ENCODE assay signal across 12 cellular contexts in the genomic region with DNA sequence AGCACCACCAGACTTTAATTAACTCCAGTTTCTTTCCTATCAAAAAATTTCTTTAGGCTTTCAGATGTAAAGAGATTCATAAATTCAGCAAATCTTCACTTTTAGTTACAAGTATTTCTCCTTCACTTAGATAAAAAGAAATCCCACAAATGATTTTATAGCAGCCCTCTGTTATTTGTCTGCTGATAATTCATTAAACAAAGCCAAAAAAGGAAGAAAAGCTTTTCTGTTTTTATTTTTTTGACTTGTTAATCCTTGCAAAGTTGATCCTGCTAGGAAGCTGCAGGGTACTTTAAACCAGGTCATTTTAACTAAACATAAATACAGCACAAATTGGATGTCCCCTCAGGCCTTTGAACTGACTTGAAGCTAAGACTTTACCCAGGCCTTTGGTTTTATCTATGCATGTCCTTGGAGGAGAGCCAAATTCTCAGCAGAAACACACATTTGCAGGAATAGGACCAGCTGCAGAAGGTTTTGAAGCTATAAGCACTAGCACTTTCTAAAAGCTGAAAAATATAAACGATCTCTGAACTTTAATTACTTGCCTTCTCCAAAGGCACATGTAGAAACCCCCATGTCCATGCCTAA.
DNase-seq lines count a peak whose midpoint lies in the region; ATAC-seq lines count a peak whose summit lies in the region.
"Had no signal": no experiment of that assay in that cellular context is flagged by ENCODE, and none has a peak within 500 bp of the region (broad histone marks: within the 10 kb centered on the region; RNA-seq: fewer than 3 reads in every experiment).

No MANE protein-coding gene starts in this region.

- DNase-seq in ELF-1 (ENCODE audit: low read depth, low spot score) (peak; percentile 59), NCI-H1105 treated with DMSO at 0.1 percent for 48 hours (lab: John Stamatoyannopoulos, UW) (peak; percentile 68), brain pericyte (ENCODE audit: low read depth, low spot score) (peak; percentile 67), pons (ENCODE audit: low spot score) (peak; percentile 48), MV-4-11 (lab: John Stamatoyannopoulos, UW) (no peak), COLO668 (lab: John Stamatoyannopoulos, UW; ENCODE audit: unreplicated experiment) (no peak)
- no peak for DNase-seq in effector memory CD8-positive, alpha-beta T cell
- DNase-seq: activated CD4-positive, alpha-beta T cell treated with anti-CD3 and anti-CD28 coated beads, Interleukin-2, amount 10 ng/mL, durations not matched to agents 24 days and 14 days; activated naive CD4-positive, alpha-beta T cell treated with Interleukin-2 at 50 U/mL for 16 hours; DND-41; right lobe of liver had no signal

- H3K27me3 Mint-ChIP-seq in effector memory CD8-positive, alpha-beta T cell: no peaks in the 10 kb centered on the region
- H3K27me3 Mint-ChIP-seq: activated CD4-positive, alpha-beta T cell treated with anti-CD3 and anti-CD28 coated beads, Interleukin-2, amount 10 ng/mL, durations not matched to agents 24 days and 14 days had no signal

- no peak overlapping the region for H3K27ac Mint-ChIP-seq in effector memory CD8-positive, alpha-beta T cell
- H3K27ac Mint-ChIP-seq: activated CD4-positive, alpha-beta T cell treated with anti-CD3 and anti-CD28 coated beads, Interleukin-2, amount 10 ng/mL, durations not matched to agents 24 days and 14 days had no signal

- no peak overlapping the region for H3K4me3 Mint-ChIP-seq in effector memory CD8-positive, alpha-beta T cell
- H3K4me3 Mint-ChIP-seq: activated CD4-positive, alpha-beta T cell treated with anti-CD3 and anti-CD28 coated beads, Interleukin-2, amount 10 ng/mL, durations not matched to agents 24 days and 14 days had no signal

- H3K36me3 Mint-ChIP-seq in effector memory CD8-positive, alpha-beta T cell (ENCODE audit: insufficient read depth): peaks cover 2% of the 10 kb centered on the region

- H3K4me1 Mint-ChIP-seq in effector memory CD8-positive, alpha-beta T cell (ENCODE audit: low read depth in 2 of 2): no peaks in the 10 kb centered on the region
- H3K4me1 Mint-ChIP-seq: activated CD4-positive, alpha-beta T cell treated with anti-CD3 and anti-CD28 coated beads, Interleukin-2, amount 10 ng/mL, durations not matched to agents 24 days and 14 days had no signal

- peaks cover 11 to 16% of the 10 kb centered on the region in 2 donors for H3K9me3 Mint-ChIP-seq in effector memory CD8-positive, alpha-beta T cell
- H3K9me3 Mint-ChIP-seq: activated CD4-positive, alpha-beta T cell treated with anti-CD3 and anti-CD28 coated beads, Interleukin-2, amount 10 ng/mL, durations not matched to agents 24 days and 14 days had no signal

- ATAC-seq in effector memory CD8-positive, alpha-beta T cell (replicated peaks): no peak
- ATAC-seq: mucosa of descending colon had no signal

Comparison
In these comparisons a context has a peak if more than half of its experiments do, and no peak if none do; other contexts are left out.
1. DNase-seq: peak in ELF-1 (single experiment), NCI-H1105 treated with DMSO at 0.1 percent for 48 hours (single experiment), brain pericyte (single experiment) and pons (single experiment); none in MV-4-11 (single experiment), effector memory CD8-positive, alpha-beta T cell (0 of 3) and COLO668 (single experiment).